ENCODE assay signal across 23 cellular contexts in the genomic region with DNA sequence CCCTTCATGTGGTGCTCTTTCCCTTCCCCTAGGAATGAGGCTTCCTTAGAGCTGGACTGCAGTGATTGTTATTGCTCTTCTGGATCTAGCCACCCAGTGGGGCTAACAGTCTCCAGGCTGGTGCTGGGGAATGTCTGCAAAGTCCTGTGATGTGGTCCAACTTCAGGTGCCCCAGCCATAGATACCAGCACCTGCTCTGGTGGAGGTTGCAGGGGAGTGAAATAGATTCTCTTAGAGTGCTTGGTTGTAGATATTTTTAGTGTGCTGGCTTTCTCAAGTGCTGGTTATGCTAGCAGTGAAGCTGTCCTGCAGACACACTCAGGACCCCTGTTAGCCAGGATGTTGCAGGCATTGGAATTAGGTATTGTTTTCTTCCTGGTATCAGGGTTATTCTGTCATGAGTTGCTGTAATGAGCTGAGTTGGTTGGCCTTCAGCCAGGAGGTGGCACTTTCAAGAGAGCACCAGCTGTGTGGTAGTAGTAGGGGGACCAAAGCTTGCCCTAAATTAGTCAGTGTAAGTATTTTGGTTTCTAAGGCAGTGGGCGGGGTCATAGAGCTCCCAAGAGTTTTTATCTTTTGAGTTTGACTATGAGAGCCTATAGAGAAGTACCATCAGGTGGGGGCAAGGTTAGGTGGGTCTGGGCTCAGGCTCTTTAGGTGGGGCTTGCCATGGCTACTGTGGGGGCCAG.
"Had no signal": no experiment of that assay in that cellular context is flagged by ENCODE, and none has a peak within 500 bp of the region (broad histone marks: within the 10 kb centered on the region; RNA-seq: fewer than 3 reads in every experiment).

No MANE protein-coding gene starts in this region.

- FAIRE-seq: astrocyte, pancreas, TTC549 had no signal

- H3K27me3 ChIP-seq: heart right ventricle, pancreas, vagina had no signal

- ATAC-seq: activated T-cell treated with anti-CD3 and anti-CD28 coated beads, Interleukin-2, amount 50 U/mL, for 4 hours; heart right ventricle; left colon; pancreas; sciatic nerve; WTC11 had no signal

- H3K27ac ChIP-seq: heart right ventricle, pancreas, thoracic aorta, vagina had no signal

- DNase-seq: activated CD4-positive, alpha-beta T cell treated with anti-CD3 and anti-CD28 coated beads, Interleukin-2, amount 50 U/mL, for 4 hours; activated CD8-positive, alpha-beta memory T cell treated with anti-CD3 and anti-CD28 coated beads, Interleukin-2, amount 50 U/mL, for 48 hours; activated naive CD4-positive, alpha-beta T cell treated with Interleukin-2 at 50 U/mL for 16 hours; activated naive CD8-positive, alpha-beta T cell treated with anti-CD3 and anti-CD28 coated beads for 36 hours; activated T-cell treated with anti-CD3 and anti-CD28 coated beads, Interleukin-2, amount 50 U/mL, for 4 hours; central memory CD4-positive, alpha-beta T cell; dermis blood vessel endothelial cell; effector CD8-positive, alpha-beta T cell; erythroblast; foreskin fibroblast; heart right ventricle; islet precursor cell; left colon; nephron progenitor cell; pancreas; stimulated activated CD4-positive, alpha-beta T cell treated with anti-CD3 and anti-CD28 coated beads, Interleukin-4, amount 100 ng/mL, for 1 hour; stimulated activated naive CD4-positive, alpha-beta T cell had no signal

- H3K4me3 ChIP-seq: heart right ventricle, pancreas, thoracic aorta, vagina had no signal

- H3K4me1 ChIP-seq: heart right ventricle, pancreas, vagina had no signal

- H3K9me3 ChIP-seq: pancreas, thoracic aorta, vagina had no signal

- H3K36me3 ChIP-seq: heart right ventricle, pancreas, thoracic aorta, vagina had no signal
